1 cellular context compared by ENCODE assay signal in the genomic region with DNA sequence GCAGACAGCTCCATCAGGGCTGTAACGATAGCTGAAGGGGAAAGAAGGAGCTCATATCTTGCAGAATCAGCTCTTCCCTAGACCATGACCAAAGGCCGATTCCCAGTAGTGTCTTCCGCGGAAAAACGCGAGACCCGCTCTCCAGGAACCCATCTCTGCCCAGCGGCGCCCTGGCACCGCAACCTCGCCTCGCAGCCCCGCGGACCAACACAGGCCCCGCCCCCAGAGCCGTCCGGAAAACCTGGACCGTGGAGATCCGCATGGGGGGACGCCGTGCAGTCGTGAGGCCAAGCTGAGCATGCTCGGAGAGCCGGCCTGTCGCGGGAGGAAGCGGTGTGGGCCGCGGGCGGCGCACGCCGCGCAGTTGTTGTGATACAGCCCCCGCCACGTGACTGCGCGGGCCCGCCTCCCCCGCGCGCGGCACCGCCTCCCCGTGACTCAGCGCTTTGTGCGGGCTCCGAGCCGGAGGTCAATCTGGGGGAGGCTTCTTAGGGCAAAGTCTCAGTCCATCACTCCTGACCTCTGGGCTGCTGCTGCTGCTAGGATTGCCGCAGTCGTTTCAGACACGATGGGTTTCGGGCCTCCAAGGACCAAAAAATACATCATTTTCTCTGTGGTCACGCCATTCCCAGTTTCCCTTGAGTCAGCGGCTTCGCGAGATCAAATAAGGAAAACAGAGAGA.
TF ChIP-seq lines count a peak whose summit lies in the region.

No MANE protein-coding gene starts in this region.

TF ChIP-seq in HepG2, 621 proteins besides CTCF, POLR2A, EP300 and RAD21 (continued from another document and continues in another):
- TF ChIP-seq ZNF12 (CRISPR knock-in tag; IDR thresholded peaks at IDR 0.05) (peak; percentile 68; the same call in 1 of the 2 replicates), KDM2A (CRISPR knock-in tag; IDR thresholded peaks at IDR 0.05; ENCODE audit: borderline replicate concordance, low read depth) (peak; percentile 100), ZBTB7A (CRISPR knock-in tag; IDR thresholded peaks at IDR 0.05) (peak; percentile 90), FOXJ3 (CRISPR knock-in tag; IDR thresholded peaks at IDR 0.05; ENCODE audit: borderline replicate concordance) (peak; percentile 80), RARA (CRISPR knock-in tag; IDR thresholded peaks at IDR 0.05) (peak; percentile 92), ZNF432 (CRISPR knock-in tag; IDR thresholded peaks at IDR 0.05; ENCODE audit: borderline replicate concordance) (no peak), ZNF430 (CRISPR knock-in tag; IDR thresholded peaks at IDR 0.05) (peak; percentile 98), PCBP1 (IDR thresholded peaks at IDR 0.05; ENCODE audit: borderline replicate concordance, low read depth, low read length) (0 out of 2 replicates have a peak, but pooled peaks have one; percentile 56), ZNF660 (CRISPR knock-in tag; IDR thresholded peaks at IDR 0.05; ENCODE audit: borderline replicate concordance, low read depth) (no peak), ZNF724P (CRISPR knock-in tag; IDR thresholded peaks at IDR 0.05; ENCODE audit: borderline replicate concordance) (peak; percentile 80; the same call in 1 of the 2 replicates), BORCS8-MEF2B (CRISPR knock-in tag; IDR thresholded peaks at IDR 0.05) (peak; percentile 99), ZC3H4 (CRISPR knock-in tag; IDR thresholded peaks at IDR 0.05; ENCODE audit: borderline replicate concordance) (no peak), ZNF264 (CRISPR knock-in tag; IDR thresholded peaks at IDR 0.05) (peak; percentile 93), KDM1A (CRISPR knock-in tag; IDR thresholded peaks at IDR 0.05) (peak; percentile 67; the same call in 1 of the 2 replicates), ZNF34 (CRISPR knock-in tag; IDR thresholded peaks at IDR 0.05; ENCODE audit: borderline replicate concordance) (peak; percentile 89; the same call in 1 of the 2 replicates), PPARG (CRISPR knock-in tag; conservative IDR thresholded peaks at IDR 0.05) (peak; percentile 85), TP53 (CRISPR knock-in tag; conservative IDR thresholded peaks at IDR 0.05) (peak; percentile 86; the same call in 1 of the 2 replicates), ZNF354B (CRISPR knock-in tag; IDR thresholded peaks at IDR 0.05) (no peak; the same call in 1 of the 2 replicates), AGO2 (optimal IDR thresholded peaks at IDR 0.05; ENCODE audit: low read depth, low read length) (peak; percentile 64), ZBTB1 (CRISPR knock-in tag; IDR thresholded peaks at IDR 0.05; ENCODE audit: borderline replicate concordance) (peak; percentile 85), XRCC5 (optimal IDR thresholded peaks at IDR 0.05; ENCODE audit: low read length) (peak; percentile 95), ZNF652 (CRISPR knock-in tag; IDR thresholded peaks at IDR 0.05; ENCODE audit: borderline replicate concordance, low read depth) (peak; percentile 69; the same call in 1 of the 2 replicates), TRIM24 (CRISPR knock-in tag; IDR thresholded peaks at IDR 0.05) (peak; percentile 86; the same call in 1 of the 2 replicates), PBX3 (CRISPR knock-in tag; IDR thresholded peaks at IDR 0.05; ENCODE audit: borderline replicate concordance) (peak; percentile 74; the same call in 1 of the 2 replicates), JUNB (CRISPR knock-in tag; IDR thresholded peaks at IDR 0.05; ENCODE audit: borderline replicate concordance) (peak; percentile 82; the same call in 1 of the 2 replicates), KMT2A (CRISPR knock-in tag; IDR thresholded peaks at IDR 0.05) (peak; percentile 93; the same call in 1 of the 2 replicates), EZH2 (conservative IDR thresholded peaks at IDR 0.05; ENCODE audit: low read depth, low read length) (no peak), ZNF879 (CRISPR knock-in tag; IDR thresholded peaks at IDR 0.05) (peak; percentile 82; the same call in 1 of the 2 replicates), MXD1 (CRISPR knock-in tag; IDR thresholded peaks at IDR 0.05) (peak; percentile 92), RBFOX2 (IDR thresholded peaks at IDR 0.05; ENCODE audit: low read depth, low read length) (peak; percentile 92), ZNF282 (IDR thresholded peaks at IDR 0.05; ENCODE audit: partially characterized antibody) (no peak), ZNF335 (CRISPR knock-in tag; IDR thresholded peaks at IDR 0.05) (peak; percentile 76; the same call in 1 of the 2 replicates), HNRNPH1 (optimal IDR thresholded peaks at IDR 0.05; ENCODE audit: low read depth, low read length) (no peak), DNMT3B (CRISPR knock-in tag; conservative IDR thresholded peaks at IDR 0.05) (peak; percentile 64; the same call in 1 of the 2 replicates)
- TF ChIP-seq, protein P1, sequence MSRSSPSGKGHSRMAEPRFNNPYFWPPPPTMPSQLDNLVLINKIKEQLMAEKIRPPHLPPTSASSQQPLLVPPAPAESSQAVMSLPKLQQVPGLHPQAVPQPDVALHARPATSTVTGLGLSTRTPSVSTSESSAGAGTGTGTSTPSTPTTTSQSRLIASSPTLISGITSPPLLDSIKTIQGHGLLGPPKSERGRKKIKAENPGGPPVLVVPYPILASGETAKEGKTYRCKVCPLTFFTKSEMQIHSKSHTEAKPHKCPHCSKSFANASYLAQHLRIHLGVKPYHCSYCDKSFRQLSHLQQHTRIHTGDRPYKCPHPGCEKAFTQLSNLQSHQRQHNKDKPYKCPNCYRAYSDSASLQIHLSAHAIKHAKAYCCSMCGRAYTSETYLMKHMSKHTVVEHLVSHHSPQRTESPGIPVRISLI (CRISPR knock-in tag; IDR thresholded peaks at IDR 0.05; ENCODE audit: borderline replicate concordance): peak; percentile 85; the same call in 1 of the 2 replicates
- TF ChIP-seq, protein P2, sequence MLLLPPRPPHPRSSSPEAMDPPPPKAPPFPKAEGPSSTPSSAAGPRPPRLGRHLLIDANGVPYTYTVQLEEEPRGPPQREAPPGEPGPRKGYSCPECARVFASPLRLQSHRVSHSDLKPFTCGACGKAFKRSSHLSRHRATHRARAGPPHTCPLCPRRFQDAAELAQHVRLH (CRISPR knock-in tag; IDR thresholded peaks at IDR 0.05; ENCODE audit: borderline replicate concordance, low read depth): peak; percentile 99
- TF ChIP-seq, protein P3, sequence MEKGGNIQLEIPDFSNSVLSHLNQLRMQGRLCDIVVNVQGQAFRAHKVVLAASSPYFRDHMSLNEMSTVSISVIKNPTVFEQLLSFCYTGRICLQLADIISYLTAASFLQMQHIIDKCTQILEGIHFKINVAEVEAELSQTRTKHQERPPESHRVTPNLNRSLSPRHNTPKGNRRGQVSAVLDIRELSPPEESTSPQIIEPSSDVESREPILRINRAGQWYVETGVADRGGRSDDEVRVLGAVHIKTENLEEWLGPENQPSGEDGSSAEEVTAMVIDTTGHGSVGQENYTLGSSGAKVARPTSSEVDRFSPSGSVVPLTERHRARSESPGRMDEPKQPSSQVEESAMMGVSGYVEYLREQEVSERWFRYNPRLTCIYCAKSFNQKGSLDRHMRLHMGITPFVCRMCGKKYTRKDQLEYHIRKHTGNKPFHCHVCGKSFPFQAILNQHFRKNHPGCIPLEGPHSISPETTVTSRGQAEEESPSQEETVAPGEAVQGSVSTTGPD (CRISPR knock-in tag; IDR thresholded peaks at IDR 0.05): no peak
- TF ChIP-seq, protein P4, sequence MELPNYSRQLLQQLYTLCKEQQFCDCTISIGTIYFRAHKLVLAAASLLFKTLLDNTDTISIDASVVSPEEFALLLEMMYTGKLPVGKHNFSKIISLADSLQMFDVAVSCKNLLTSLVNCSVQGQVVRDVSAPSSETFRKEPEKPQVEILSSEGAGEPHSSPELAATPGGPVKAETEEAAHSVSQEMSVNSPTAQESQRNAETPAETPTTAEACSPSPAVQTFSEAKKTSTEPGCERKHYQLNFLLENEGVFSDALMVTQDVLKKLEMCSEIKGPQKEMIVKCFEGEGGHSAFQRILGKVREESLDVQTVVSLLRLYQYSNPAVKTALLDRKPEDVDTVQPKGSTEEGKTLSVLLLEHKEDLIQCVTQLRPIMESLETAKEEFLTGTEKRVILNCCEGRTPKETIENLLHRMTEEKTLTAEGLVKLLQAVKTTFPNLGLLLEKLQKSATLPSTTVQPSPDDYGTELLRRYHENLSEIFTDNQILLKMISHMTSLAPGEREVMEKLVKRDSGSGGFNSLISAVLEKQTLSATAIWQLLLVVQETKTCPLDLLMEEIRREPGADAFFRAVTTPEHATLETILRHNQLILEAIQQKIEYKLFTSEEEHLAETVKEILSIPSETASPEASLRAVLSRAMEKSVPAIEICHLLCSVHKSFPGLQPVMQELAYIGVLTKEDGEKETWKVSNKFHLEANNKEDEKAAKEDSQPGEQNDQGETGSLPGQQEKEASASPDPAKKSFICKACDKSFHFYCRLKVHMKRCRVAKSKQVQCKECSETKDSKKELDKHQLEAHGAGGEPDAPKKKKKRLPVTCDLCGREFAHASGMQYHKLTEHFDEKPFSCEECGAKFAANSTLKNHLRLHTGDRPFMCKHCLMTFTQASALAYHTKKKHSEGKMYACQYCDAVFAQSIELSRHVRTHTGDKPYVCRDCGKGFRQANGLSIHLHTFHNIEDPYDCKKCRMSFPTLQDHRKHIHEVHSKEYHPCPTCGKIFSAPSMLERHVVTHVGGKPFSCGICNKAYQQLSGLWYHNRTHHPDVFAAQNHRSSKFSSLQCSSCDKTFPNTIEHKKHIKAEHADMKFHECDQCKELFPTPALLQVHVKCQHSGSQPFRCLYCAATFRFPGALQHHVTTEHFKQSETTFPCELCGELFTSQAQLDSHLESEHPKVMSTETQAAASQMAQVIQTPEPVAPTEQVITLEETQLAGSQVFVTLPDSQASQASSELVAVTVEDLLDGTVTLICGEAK (IDR thresholded peaks at IDR 0.05): no peak
- TF ChIP-seq, protein P4 (CRISPR knock-in tag; IDR thresholded peaks at IDR 0.05): peak; percentile 91; the same call in 1 of the 2 replicates
- TF ChIP-seq, protein P5, sequence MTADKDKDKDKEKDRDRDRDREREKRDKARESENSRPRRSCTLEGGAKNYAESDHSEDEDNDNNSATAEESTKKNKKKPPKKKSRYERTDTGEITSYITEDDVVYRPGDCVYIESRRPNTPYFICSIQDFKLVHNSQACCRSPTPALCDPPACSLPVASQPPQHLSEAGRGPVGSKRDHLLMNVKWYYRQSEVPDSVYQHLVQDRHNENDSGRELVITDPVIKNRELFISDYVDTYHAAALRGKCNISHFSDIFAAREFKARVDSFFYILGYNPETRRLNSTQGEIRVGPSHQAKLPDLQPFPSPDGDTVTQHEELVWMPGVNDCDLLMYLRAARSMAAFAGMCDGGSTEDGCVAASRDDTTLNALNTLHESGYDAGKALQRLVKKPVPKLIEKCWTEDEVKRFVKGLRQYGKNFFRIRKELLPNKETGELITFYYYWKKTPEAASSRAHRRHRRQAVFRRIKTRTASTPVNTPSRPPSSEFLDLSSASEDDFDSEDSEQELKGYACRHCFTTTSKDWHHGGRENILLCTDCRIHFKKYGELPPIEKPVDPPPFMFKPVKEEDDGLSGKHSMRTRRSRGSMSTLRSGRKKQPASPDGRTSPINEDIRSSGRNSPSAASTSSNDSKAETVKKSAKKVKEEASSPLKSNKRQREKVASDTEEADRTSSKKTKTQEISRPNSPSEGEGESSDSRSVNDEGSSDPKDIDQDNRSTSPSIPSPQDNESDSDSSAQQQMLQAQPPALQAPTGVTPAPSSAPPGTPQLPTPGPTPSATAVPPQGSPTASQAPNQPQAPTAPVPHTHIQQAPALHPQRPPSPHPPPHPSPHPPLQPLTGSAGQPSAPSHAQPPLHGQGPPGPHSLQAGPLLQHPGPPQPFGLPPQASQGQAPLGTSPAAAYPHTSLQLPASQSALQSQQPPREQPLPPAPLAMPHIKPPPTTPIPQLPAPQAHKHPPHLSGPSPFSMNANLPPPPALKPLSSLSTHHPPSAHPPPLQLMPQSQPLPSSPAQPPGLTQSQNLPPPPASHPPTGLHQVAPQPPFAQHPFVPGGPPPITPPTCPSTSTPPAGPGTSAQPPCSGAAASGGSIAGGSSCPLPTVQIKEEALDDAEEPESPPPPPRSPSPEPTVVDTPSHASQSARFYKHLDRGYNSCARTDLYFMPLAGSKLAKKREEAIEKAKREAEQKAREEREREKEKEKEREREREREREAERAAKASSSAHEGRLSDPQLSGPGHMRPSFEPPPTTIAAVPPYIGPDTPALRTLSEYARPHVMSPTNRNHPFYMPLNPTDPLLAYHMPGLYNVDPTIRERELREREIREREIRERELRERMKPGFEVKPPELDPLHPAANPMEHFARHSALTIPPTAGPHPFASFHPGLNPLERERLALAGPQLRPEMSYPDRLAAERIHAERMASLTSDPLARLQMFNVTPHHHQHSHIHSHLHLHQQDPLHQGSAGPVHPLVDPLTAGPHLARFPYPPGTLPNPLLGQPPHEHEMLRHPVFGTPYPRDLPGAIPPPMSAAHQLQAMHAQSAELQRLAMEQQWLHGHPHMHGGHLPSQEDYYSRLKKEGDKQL (CRISPR knock-in tag; IDR thresholded peaks at IDR 0.05; ENCODE audit: low read depth): peak; percentile 52; the same call in 1 of the 2 replicates
